23 cellular contexts compared by ENCODE assay signal in the genomic region with DNA sequence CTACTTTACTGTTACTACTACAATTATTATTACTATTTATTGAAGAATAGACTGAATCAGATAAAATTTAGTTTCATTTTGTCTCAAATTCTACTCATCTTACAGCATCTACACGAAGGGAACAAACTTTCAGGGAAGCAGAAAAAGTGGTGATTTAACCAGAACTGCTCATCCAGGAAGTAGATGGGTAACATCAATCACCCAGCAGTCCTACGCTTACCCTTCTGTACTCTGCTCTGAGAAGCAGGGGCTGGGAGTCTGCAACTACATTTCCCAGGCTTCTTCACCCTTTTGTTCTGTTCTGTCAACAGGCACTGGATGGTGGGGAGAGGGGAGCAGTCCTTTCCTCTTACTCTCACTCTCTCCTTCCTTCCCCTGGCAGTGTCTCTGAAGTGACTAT. TPM values are rescaled to one million over a fixed set of nuclear protein-coding genes. Genes with fewer than 3 reads are reported as not detected.
A peak's percentile ranks its signal among the peaks of the same experiment; 100 is the strongest.
DNase-seq lines count a peak whose midpoint lies in the region; ATAC-seq and TF ChIP-seq lines count a peak whose summit lies in the region.
"Had no signal": no experiment of that assay in that cellular context is flagged by ENCODE, and none has a peak within 500 bp of the region (broad histone marks: within the 10 kb centered on the region; RNA-seq: fewer than 3 reads in every experiment).

No MANE protein-coding gene starts in this region.

- H3K27me3 Mint-ChIP-seq in activated T-cell treated with anti-CD3 and anti-CD28 coated beads, Interleukin-2, amount 50 U/mL, for 4 hours (ENCODE audit: low read depth): no peaks in the 10 kb centered on the region
- no peaks in the 10 kb centered on the region for H3K27me3 Mint-ChIP-seq in activated T-cell treated with anti-CD3 and anti-CD28 coated beads, Interleukin-2, amount 50 U/mL, for 24 hours
- H3K27me3 Mint-ChIP-seq in natural killer cell treated with Interleukin-12 subunit alpha and Interleukin-12 subunit beta and Interleukin-15 and Interleukin-18, amount 100 ng/mL, for 72 hours: no peaks in the 10 kb centered on the region
- no peaks in the 10 kb centered on the region for H3K27me3 Mint-ChIP-seq in natural killer cell (ENCODE audit: low read depth in 2 of 2)
- no peaks in the 10 kb centered on the region for H3K27me3 Mint-ChIP-seq in T-helper 2 cell treated with Interferon-gamma antibody and Interleukin-4, amounts not matched to agents 5 μg/mL and 100 μg/mL, for 36 hours (ENCODE audit: low read depth)
- H3K27me3 Mint-ChIP-seq: CD4-positive, alpha-beta memory T cell had no signal

- no peak for DNase-seq in activated T-cell treated with anti-CD3 and anti-CD28 coated beads, Interleukin-2, amount 50 U/mL, for 4 hours
- DNase-seq in activated T-cell treated with anti-CD3 and anti-CD28 coated beads, Interleukin-2, amount 50 U/mL, for 24 hours: no peak
- DNase-seq in natural killer cell treated with Interleukin-12 subunit alpha and Interleukin-12 subunit beta and Interleukin-15 and Interleukin-18, amount 100 ng/mL, for 72 hours (ENCODE audit: low spot score): no peak
- DNase-seq in natural killer cell: no peak
- DNase-seq in T-helper 2 cell treated with Interferon-gamma antibody and Interleukin-4, amounts not matched to agents 5 μg/mL and 100 μg/mL, for 36 hours (ENCODE audit: low spot score): no peak
- no peak for DNase-seq in stimulated activated effector memory CD8-positive, alpha-beta T cell treated with anti-CD3 and anti-CD28 coated beads, Interleukin-12 subunit alpha, Interleukin-12 subunit beta, amount 100 ng/mL, for 72 hours (ENCODE audit: low spot score in 2 of 2)
- DNase-seq in cerebellar nuclear complex (lab: John Stamatoyannopoulos, UW): no peak
- DNase-seq in NCI-H1092 treated with DMSO at 0.1 percent for 48 hours (lab: John Stamatoyannopoulos, UW): no peak
- DNase-seq: AML-193; CD4-positive, alpha-beta memory T cell; DMS79 treated with DMSO at 0.1 percent for 48 hours; GF-D8; GOT3; HCEC 1CT; KBM-7; MV-4-11; NCI-H1105 treated with DMSO at 0.1 percent for 48 hours; NCI-H2029; NCI-H446; NCI-H524 treated with DMSO at 0.1 percent for 48 hours; NCI-H82; NK-92 treated with Interleukin-12 subunit alpha and Interleukin-12 subunit beta, amount 100 ng/mL, for 24 hours; PC-3 had no signal

- peaks cover 8% of the 10 kb centered on the region for H3K4me1 Mint-ChIP-seq in activated T-cell treated with anti-CD3 and anti-CD28 coated beads, Interleukin-2, amount 50 U/mL, for 4 hours (ENCODE audit: low read depth)
- peaks cover 8% of the 10 kb centered on the region for H3K4me1 Mint-ChIP-seq in activated T-cell treated with anti-CD3 and anti-CD28 coated beads, Interleukin-2, amount 50 U/mL, for 24 hours (ENCODE audit: low read depth)
- peaks cover 11 to 19% of the 10 kb centered on the region in 2 donors for H3K4me1 Mint-ChIP-seq in natural killer cell treated with Interleukin-12 subunit alpha and Interleukin-12 subunit beta and Interleukin-15 and Interleukin-18, amount 100 ng/mL, for 72 hours (ENCODE audit: low read depth in 2 of 2)
- peaks cover 5 to 16% of the 10 kb centered on the region in 2 donors for H3K4me1 Mint-ChIP-seq in natural killer cell
- H3K4me1 Mint-ChIP-seq in T-helper 2 cell treated with Interferon-gamma antibody and Interleukin-4, amounts not matched to agents 5 μg/mL and 100 μg/mL, for 36 hours (ENCODE audit: low read depth): peaks cover 15% of the 10 kb centered on the region
- peaks cover 8% of the 10 kb centered on the region for H3K4me1 Mint-ChIP-seq in stimulated activated effector memory CD8-positive, alpha-beta T cell treated with anti-CD3 and anti-CD28 coated beads, Interleukin-12 subunit alpha, Interleukin-12 subunit beta, amount 100 ng/mL, for 72 hours

- peaks cover 13% of the 10 kb centered on the region for H3K36me3 Mint-ChIP-seq in activated T-cell treated with anti-CD3 and anti-CD28 coated beads, Interleukin-2, amount 50 U/mL, for 4 hours (ENCODE audit: insufficient read depth)
- peaks cover 39% of the 10 kb centered on the region for H3K36me3 Mint-ChIP-seq in activated T-cell treated with anti-CD3 and anti-CD28 coated beads, Interleukin-2, amount 50 U/mL, for 24 hours (ENCODE audit: low read depth)
- peaks cover 11% of the 10 kb centered on the region for H3K36me3 Mint-ChIP-seq in natural killer cell treated with Interleukin-12 subunit alpha and Interleukin-12 subunit beta and Interleukin-15 and Interleukin-18, amount 100 ng/mL, for 72 hours
- H3K36me3 Mint-ChIP-seq in natural killer cell: peaks cover 8% of the 10 kb centered on the region
- H3K36me3 Mint-ChIP-seq in T-helper 2 cell treated with Interferon-gamma antibody and Interleukin-4, amounts not matched to agents 5 μg/mL and 100 μg/mL, for 36 hours (ENCODE audit: low read depth): peaks cover 50% of the 10 kb centered on the region
- peaks cover 18% of the 10 kb centered on the region for H3K36me3 Mint-ChIP-seq in stimulated activated effector memory CD8-positive, alpha-beta T cell treated with anti-CD3 and anti-CD28 coated beads, Interleukin-12 subunit alpha, Interleukin-12 subunit beta, amount 100 ng/mL, for 72 hours

- peak; percentile 43 to 59 for ATAC-seq in activated T-cell treated with anti-CD3 and anti-CD28 coated beads, Interleukin-2, amount 50 U/mL, for 4 hours
- peak; percentile 52 to 60 for ATAC-seq in natural killer cell treated with Interleukin-12 subunit alpha and Interleukin-12 subunit beta and Interleukin-15 and Interleukin-18, amount 100 ng/mL, for 72 hours
- ATAC-seq in natural killer cell: no peak
- ATAC-seq in stimulated activated effector memory CD8-positive, alpha-beta T cell treated with anti-CD3 and anti-CD28 coated beads, Interleukin-12 subunit alpha, Interleukin-12 subunit beta, amount 100 ng/mL, for 72 hours: peak; percentile 54
- ATAC-seq: PC-3 had no signal

- H3K4me3 Mint-ChIP-seq in activated T-cell treated with anti-CD3 and anti-CD28 coated beads, Interleukin-2, amount 50 U/mL, for 4 hours: no peak overlapping the region
- no peak overlapping the region for H3K4me3 Mint-ChIP-seq in activated T-cell treated with anti-CD3 and anti-CD28 coated beads, Interleukin-2, amount 50 U/mL, for 24 hours
- peak overlapping the region; percentile 40 for H3K4me3 Mint-ChIP-seq in natural killer cell treated with Interleukin-12 subunit alpha and Interleukin-12 subunit beta and Interleukin-15 and Interleukin-18, amount 100 ng/mL, for 72 hours
- H3K4me3 Mint-ChIP-seq in natural killer cell: no peak overlapping the region
- H3K4me3 Mint-ChIP-seq in T-helper 2 cell treated with Interferon-gamma antibody and Interleukin-4, amounts not matched to agents 5 μg/mL and 100 μg/mL, for 36 hours: no peak overlapping the region
- no peak overlapping the region for H3K4me3 Mint-ChIP-seq in stimulated activated effector memory CD8-positive, alpha-beta T cell treated with anti-CD3 and anti-CD28 coated beads, Interleukin-12 subunit alpha, Interleukin-12 subunit beta, amount 100 ng/mL, for 72 hours

- intact Hi-C loops in natural killer cell (cut with micrococcal nuclease): no loop called here

- no peak overlapping the region for H3K27ac Mint-ChIP-seq in activated T-cell treated with anti-CD3 and anti-CD28 coated beads, Interleukin-2, amount 50 U/mL, for 24 hours
- H3K27ac Mint-ChIP-seq in natural killer cell treated with Interleukin-12 subunit alpha and Interleukin-12 subunit beta and Interleukin-15 and Interleukin-18, amount 100 ng/mL, for 72 hours: peak overlapping the region; percentile 46 to 62
- H3K27ac Mint-ChIP-seq in natural killer cell: no peak overlapping the region
- H3K27ac Mint-ChIP-seq in T-helper 2 cell treated with Interferon-gamma antibody and Interleukin-4, amounts not matched to agents 5 μg/mL and 100 μg/mL, for 36 hours: peak overlapping the region; percentile 29
- H3K27ac Mint-ChIP-seq in stimulated activated effector memory CD8-positive, alpha-beta T cell treated with anti-CD3 and anti-CD28 coated beads, Interleukin-12 subunit alpha, Interleukin-12 subunit beta, amount 100 ng/mL, for 72 hours: no peak overlapping the region
- H3K27ac Mint-ChIP-seq: CD4-positive, alpha-beta memory T cell had no signal

- H3K9me3 Mint-ChIP-seq in activated T-cell treated with anti-CD3 and anti-CD28 coated beads, Interleukin-2, amount 50 U/mL, for 4 hours: no peaks in the 10 kb centered on the region
- H3K9me3 Mint-ChIP-seq in activated T-cell treated with anti-CD3 and anti-CD28 coated beads, Interleukin-2, amount 50 U/mL, for 24 hours: peaks cover 11% of the 10 kb centered on the region
- no peaks in the 10 kb centered on the region for H3K9me3 Mint-ChIP-seq in natural killer cell treated with Interleukin-12 subunit alpha and Interleukin-12 subunit beta and Interleukin-15 and Interleukin-18, amount 100 ng/mL, for 72 hours
- no peaks in the 10 kb centered on the region for H3K9me3 Mint-ChIP-seq in natural killer cell
- peaks cover 8% of the 10 kb centered on the region for H3K9me3 Mint-ChIP-seq in T-helper 2 cell treated with Interferon-gamma antibody and Interleukin-4, amounts not matched to agents 5 μg/mL and 100 μg/mL, for 36 hours
- H3K9me3 Mint-ChIP-seq in stimulated activated effector memory CD8-positive, alpha-beta T cell treated with anti-CD3 and anti-CD28 coated beads, Interleukin-12 subunit alpha, Interleukin-12 subunit beta, amount 100 ng/mL, for 72 hours: no peaks in the 10 kb centered on the region

- TF ChIP-seq CTCF in natural killer cell (IDR thresholded peaks at IDR 0.05): no peak

RNA-seq across cellular contexts. Expression of a gene that starts 31.4 kb away (rescaled TPM):
- 1 to 10 TPM; 2.9 to 4.1 (median 3.9) TPM for total RNA-seq in activated T-cell treated with anti-CD3 and anti-CD28 coated beads, Interleukin-2, amount 50 U/mL, for 4 hours
- 1 to 10 TPM; 4.2 to 7.7 TPM for total RNA-seq in natural killer cell treated with Interleukin-12 subunit alpha and Interleukin-12 subunit beta and Interleukin-15 and Interleukin-18, amount 100 ng/mL, for 72 hours
- total RNA-seq in natural killer cell: 10 to 100 TPM in 2 of 3 donors, 1 to 10 TPM in 1; 8.8 to 16.4 (median 15.1) TPM

RNA-seq across cellular contexts. Expression of a gene that starts 54.7 kb away (rescaled TPM):
- 10 to 100 TPM in 2 of 3 donors, 1 to 10 TPM in 1; 8.6 to 13.8 (median 11.7) TPM for total RNA-seq in activated T-cell treated with anti-CD3 and anti-CD28 coated beads, Interleukin-2, amount 50 U/mL, for 4 hours
- total RNA-seq in natural killer cell treated with Interleukin-12 subunit alpha and Interleukin-12 subunit beta and Interleukin-15 and Interleukin-18, amount 100 ng/mL, for 72 hours: 10 to 100 TPM in 1 of 2 donors, 1 to 10 TPM in 1; 9.8 to 19.7 TPM
- 10 to 100 TPM; 16.2 to 24.9 (median 17.3) TPM for total RNA-seq in natural killer cell

Comparison
In these comparisons a context has a peak if more than half of its experiments do, and no peak if none do; other contexts are left out.
1. ATAC-seq: peak in activated T-cell treated with anti-CD3 and anti-CD28 coated beads, Interleukin-2, amount 50 U/mL, for 4 hours (2 of 2), natural killer cell treated with Interleukin-12 subunit alpha and Interleukin-12 subunit beta and Interleukin-15 and Interleukin-18, amount 100 ng/mL, for 72 hours (2 of 2) and stimulated activated effector memory CD8-positive, alpha-beta T cell treated with anti-CD3 and anti-CD28 coated beads, Interleukin-12 subunit alpha, Interleukin-12 subunit beta, amount 100 ng/mL, for 72 hours (single experiment); none in natural killer cell (0 of 3).
2. H3K27ac Mint-ChIP-seq: peak in natural killer cell treated with Interleukin-12 subunit alpha and Interleukin-12 subunit beta and Interleukin-15 and Interleukin-18, amount 100 ng/mL, for 72 hours (2 of 2) and T-helper 2 cell treated with Interferon-gamma antibody and Interleukin-4, amounts not matched to agents 5 μg/mL and 100 μg/mL, for 36 hours (single experiment); none in activated T-cell treated with anti-CD3 and anti-CD28 coated beads, Interleukin-2, amount 50 U/mL, for 24 hours (single experiment), natural killer cell (0 of 2) and stimulated activated effector memory CD8-positive, alpha-beta T cell treated with anti-CD3 and anti-CD28 coated beads, Interleukin-12 subunit alpha, Interleukin-12 subunit beta, amount 100 ng/mL, for 72 hours (single experiment).